Comparison of ENCODE assay signal across 37 cellular contexts in genomic region chr15:43299884-43300283, GRCh38. TPM values are rescaled to one million over a fixed set of nuclear protein-coding genes. Genes with fewer than 3 reads are reported as not detected.
"Had no signal": no experiment of that assay in that cellular context is flagged by ENCODE, and none has a peak within 500 bp of the region (broad histone marks: within the 10 kb centered on the region; RNA-seq: fewer than 3 reads in every experiment).

No MANE protein-coding gene starts in this region.

- H3K4me3 ChIP-seq: MG63 had no signal

- H3K36me3 ChIP-seq: MG63 had no signal

- H3K9me3 ChIP-seq: MG63 had no signal

- DNase-seq: Karpas-422, Kasumi-1, MG63, MM.1S, MV-4-11, NCI-H1048, NCI-H1092, NCI-H1092 treated with DMSO at 0.1 percent for 48 hours, NCI-H1105, NCI-H1417, NCI-H1417 treated with DMSO at 0.1 percent for 48 hours, NCI-H1436, NCI-H1436 treated with DMSO at 0.1 percent for 48 hours, NCI-H146, NCI-H1694, NCI-H1694 treated with DMSO at 0.1 percent for 48 hours, NCI-H187, NCI-H187 treated with DMSO at 0.1 percent for 48 hours, NCI-H1930, NCI-H2029, NCI-H2029 treated with DMSO at 0.1 percent for 48 hours, NCI-H2081, NCI-H2081 treated with DMSO at 0.1 percent for 48 hours, NCI-H2107, NCI-H2171, NCI-H2171 treated with DMSO at 0.1 percent for 48 hours, NCI-H2227 treated with DMSO at 0.1 percent for 48 hours, NCI-H226, NCI-H345, NCI-H446, NCI-H446 treated with DMSO at 0.1 percent for 48 hours, NCI-H510A, NCI-H510A treated with DMSO at 0.1 percent for 48 hours had no signal

RNA-seq across cellular contexts. Expression of gene TGM7, which starts 2.2 kb away (rescaled TPM):
- total RNA-seq: LHCN-M2, M059J, MCF 10A, NCI-H460 had no signal

RNA-seq across cellular contexts. Expression of gene TGM5, which starts 33.2 kb away (rescaled TPM):
- total RNA-seq: LHCN-M2, M059J, NCI-H460 had no signal
